ENCODE assay signal across 11 cellular contexts in genomic region chr3:151226088-151226563, GRCh38. TPM values are rescaled to one million over a fixed set of nuclear protein-coding genes. Genes with fewer than 3 reads are reported as not detected.
DNase-seq lines count a peak whose midpoint lies in the region; ATAC-seq and TF ChIP-seq lines count a peak whose summit lies in the region.
"Had no signal": no experiment of that assay in that cellular context is flagged by ENCODE, and none has a peak within 500 bp of the region (broad histone marks: within the 10 kb centered on the region; RNA-seq: fewer than 3 reads in every experiment).

No MANE protein-coding gene starts in this region.

- H3K4me1 Mint-ChIP-seq in activated CD4-positive, alpha-beta T cell treated with anti-CD3 and anti-CD28 coated beads, Interleukin-2, amount 10 ng/mL, durations not matched to agents 24 days and 14 days: peaks cover 56% of the 10 kb centered on the region
- peaks cover 57% of the 10 kb centered on the region for H3K4me1 Mint-ChIP-seq in stimulated activated effector memory CD8-positive, alpha-beta T cell treated with anti-CD3 and anti-CD28 coated beads, Interleukin-12 subunit alpha, Interleukin-12 subunit beta, amount 100 ng/mL, for 72 hours

- peak overlapping the region; percentile 14 for H3K27ac ChIP-seq in RWPE2 (ENCODE audit: poor library complexity, severe bottlenecking)

- H3K27me3 ChIP-seq in RWPE2 (ENCODE audit: insufficient read depth, poor library complexity, severe bottlenecking): no peaks in the 10 kb centered on the region

- intact Hi-C loops in activated CD4-positive, alpha-beta T cell treated with anti-CD3 and anti-CD28 coated beads, Interleukin-2, amount 10 ng/mL, durations not matched to agents 24 days and 14 days (cut with micrococcal nuclease): loop anchor here (2.0 to 5.0 kb wide), 5 partner anchors 35 to 691 kb away; no protein-coding TSS in a partner anchor

- H3K4me1 ChIP-seq in RWPE2 (ENCODE audit: insufficient read depth, poor library complexity, severe bottlenecking): peaks cover 25% of the 10 kb centered on the region

- H3K27ac Mint-ChIP-seq in activated CD4-positive, alpha-beta T cell treated with anti-CD3 and anti-CD28 coated beads, Interleukin-2, amount 10 ng/mL, durations not matched to agents 24 days and 14 days: peak overlapping the region; percentile 87
- H3K27ac Mint-ChIP-seq in stimulated activated effector memory CD8-positive, alpha-beta T cell treated with anti-CD3 and anti-CD28 coated beads, Interleukin-12 subunit alpha, Interleukin-12 subunit beta, amount 100 ng/mL, for 72 hours: peak overlapping the region; percentile 96
- H3K27ac Mint-ChIP-seq: endodermal cell had no signal

- DNase-seq in activated CD4-positive, alpha-beta T cell treated with anti-CD3 and anti-CD28 coated beads, Interleukin-2, amount 10 ng/mL, durations not matched to agents 24 days and 14 days: no peak
- no peak for DNase-seq in activated CD4-positive, alpha-beta T cell treated with anti-CD3 and anti-CD28 coated beads for 4 hours
- DNase-seq in RWPE2 (ENCODE audit: low spot score): no peak
- DNase-seq in stimulated activated effector memory CD8-positive, alpha-beta T cell treated with anti-CD3 and anti-CD28 coated beads, Interleukin-12 subunit alpha, Interleukin-12 subunit beta, amount 100 ng/mL, for 72 hours (ENCODE audit: low spot score in 2 of 2): no peak
- DNase-seq in NCI-H524 (lab: John Stamatoyannopoulos, UW): no peak
- no peak for DNase-seq in NCI-H510A (lab: John Stamatoyannopoulos, UW)
- no peak for DNase-seq in COLO668 (lab: John Stamatoyannopoulos, UW; ENCODE audit: unreplicated experiment)
- DNase-seq: endodermal cell, nucleus accumbens, substantia nigra had no signal

- peaks cover 18% of the 10 kb centered on the region for H3K36me3 Mint-ChIP-seq in activated CD4-positive, alpha-beta T cell treated with anti-CD3 and anti-CD28 coated beads, Interleukin-2, amount 10 ng/mL, durations not matched to agents 24 days and 14 days (ENCODE audit: low read depth)
- H3K36me3 Mint-ChIP-seq in stimulated activated effector memory CD8-positive, alpha-beta T cell treated with anti-CD3 and anti-CD28 coated beads, Interleukin-12 subunit alpha, Interleukin-12 subunit beta, amount 100 ng/mL, for 72 hours: no peaks in the 10 kb centered on the region

- no peaks in the 10 kb centered on the region for H3K36me3 ChIP-seq in RWPE2 (ENCODE audit: low read depth)

- H3K4me3 ChIP-seq in RWPE2 (ENCODE audit: severe bottlenecking): no peak overlapping the region

- ATAC-seq in RWPE2 (ENCODE audit: low read depth) (peak; percentile 65), esophagus mucosa (peak; percentile 46)
- ATAC-seq in stimulated activated effector memory CD8-positive, alpha-beta T cell treated with anti-CD3 and anti-CD28 coated beads, Interleukin-12 subunit alpha, Interleukin-12 subunit beta, amount 100 ng/mL, for 72 hours: peak; percentile 81

- TF ChIP-seq CTCF in RWPE2 (IDR thresholded peaks at IDR 0.05; ENCODE audit: poor library complexity, severe bottlenecking): no peak

- no peaks in the 10 kb centered on the region for H3K9me3 ChIP-seq in RWPE2 (ENCODE audit: severe bottlenecking)

- H3K27me3 Mint-ChIP-seq in activated CD4-positive, alpha-beta T cell treated with anti-CD3 and anti-CD28 coated beads, Interleukin-2, amount 10 ng/mL, durations not matched to agents 24 days and 14 days: no peaks in the 10 kb centered on the region

- H3K9me3 Mint-ChIP-seq in activated CD4-positive, alpha-beta T cell treated with anti-CD3 and anti-CD28 coated beads, Interleukin-2, amount 10 ng/mL, durations not matched to agents 24 days and 14 days: peaks cover 8% of the 10 kb centered on the region
- H3K9me3 Mint-ChIP-seq in stimulated activated effector memory CD8-positive, alpha-beta T cell treated with anti-CD3 and anti-CD28 coated beads, Interleukin-12 subunit alpha, Interleukin-12 subunit beta, amount 100 ng/mL, for 72 hours: peaks cover 8% of the 10 kb centered on the region

- peak overlapping the region; percentile 36 for H3K4me3 Mint-ChIP-seq in activated CD4-positive, alpha-beta T cell treated with anti-CD3 and anti-CD28 coated beads, Interleukin-2, amount 10 ng/mL, durations not matched to agents 24 days and 14 days
- peak overlapping the region; percentile 43 for H3K4me3 Mint-ChIP-seq in stimulated activated effector memory CD8-positive, alpha-beta T cell treated with anti-CD3 and anti-CD28 coated beads, Interleukin-12 subunit alpha, Interleukin-12 subunit beta, amount 100 ng/mL, for 72 hours
- H3K4me3 Mint-ChIP-seq: endodermal cell had no signal

RNA-seq across cellular contexts. Expression of gene GPR171, which starts 23.1 kb away (rescaled TPM):
- total RNA-seq in activated CD4-positive, alpha-beta T cell treated with anti-CD3 and anti-CD28 coated beads, Interleukin-2, amount 10 ng/mL, durations not matched to agents 24 days and 14 days: 159 and 164 TPM in 2 replicates
- 0.32 TPM for total RNA-seq in esophagus mucosa
- total RNA-seq: endodermal cell had no signal

RNA-seq across cellular contexts. Expression of gene P2RY14, which starts 52.2 kb away (rescaled TPM):
- total RNA-seq in activated CD4-positive, alpha-beta T cell treated with anti-CD3 and anti-CD28 coated beads, Interleukin-2, amount 10 ng/mL, durations not matched to agents 24 days and 14 days: 2.5 and 3.0 TPM in 2 replicates
- total RNA-seq in esophagus mucosa: 0.88 TPM
- total RNA-seq: endodermal cell had no signal

Comparison
In these comparisons a context has a peak if more than half of its experiments do, and no peak if none do; other contexts are left out.
1. RNA of gene GPR171, which starts 23.1 kb away (total RNA-seq): 159 to 164 TPM in activated CD4-positive, alpha-beta T cell treated with anti-CD3 and anti-CD28 coated beads, Interleukin-2, amount 10 ng/mL, durations not matched to agents 24 days and 14 days; 0.32 TPM in esophagus mucosa (single experiment); every median in the first group is over 100 times any median in the second.
2. Peak in every context shown above with its lines, with median percentiles within 50 percentile points of each other: ATAC-seq.